14 cellular contexts compared by ENCODE assay signal in genomic region chr20:48052492-48052870, GRCh38.
DNase-seq lines count a peak whose midpoint lies in the region; ATAC-seq and TF ChIP-seq lines count a peak whose summit lies in the region.
"Had no signal": no experiment of that assay in that cellular context is flagged by ENCODE, and none has a peak within 500 bp of the region (broad histone marks: within the 10 kb centered on the region; RNA-seq: fewer than 3 reads in every experiment).

No MANE protein-coding gene starts in this region.

- H3K27me3 ChIP-seq in A673 (replicated peaks; ENCODE audit: insufficient read depth, low read depth, low read length, poor library complexity): no peaks in the 10 kb centered on the region
- no peaks in the 10 kb centered on the region for H3K27me3 ChIP-seq in right atrium auricular region

- H3K36me3 ChIP-seq in A673 (ENCODE audit: insufficient read depth, low read length, poor library complexity, severe bottlenecking) (no peaks in the 10 kb centered on the region), right atrium auricular region (no peaks in the 10 kb centered on the region)
- H3K36me3 ChIP-seq: prostate gland, thoracic aorta had no signal

- H3K27ac ChIP-seq in A673 (ENCODE audit: low read depth, low read length, poor library complexity, severe bottlenecking): no peak overlapping the region
- peak overlapping the region; percentile 90 for H3K27ac ChIP-seq in RWPE1
- no peak overlapping the region for H3K27ac ChIP-seq in right atrium auricular region
- H3K27ac ChIP-seq: prostate gland, thoracic aorta had no signal

- CTCF ChIA-PET in A673 (lab: Charles Lee): no interaction called here
- CTCF ChIA-PET in RWPE1 (lab: Yijun Ruan, JAX): interaction anchor here (0.6 to 1.2 kb wide), 4 partner anchors 34 to 568 kb away, joined by 3 to 6 read pairs (median 4); no protein-coding TSS in a partner anchor

- TF ChIP-seq CTCF in A673 (conservative IDR thresholded peaks at IDR 0.05; ENCODE audit: low read depth, low read length) (no peak), RWPE1 (conservative IDR thresholded peaks at IDR 0.05; ENCODE audit: low read depth) (no peak), fibroblast of pulmonary artery (IDR thresholded peaks at IDR 0.05; ENCODE audit: low read length, missing control alignments) (no peak), right atrium auricular region (IDR thresholded peaks at IDR 0.05) (no peak)

- intact Hi-C loops in A673 (cut with micrococcal nuclease; ENCODE audit: unreplicated experiment): no loop called here

- ATAC-seq in GM21526 (IDR thresholded peaks at IDR 0.05; ENCODE audit: low FRiP score, unreplicated experiment) (no peak), GM19035 (IDR thresholded peaks at IDR 0.05; ENCODE audit: unreplicated experiment) (no peak)

- DNase-seq in A673 (ENCODE audit: low spot score) (peak; percentile 53), H4 (ENCODE audit: low spot score) (peak; percentile 18), RWPE1 (ENCODE audit: low spot score) (peak; percentile 80), fibroblast of pulmonary artery (ENCODE audit: low read depth) (peak; percentile 52), right atrium auricular region (ENCODE audit: low spot score) (no peak), NCI-H146 treated with DMSO at 0.1 percent for 48 hours (lab: John Stamatoyannopoulos, UW; ENCODE audit: unreplicated experiment) (no peak)
- DNase-seq: activated effector memory CD4-positive, alpha-beta T cell treated with anti-CD3 and anti-CD28 coated beads, Interleukin-2, amount 50 U/mL, for 16 hours; endodermal cell; left cardiac atrium; naive B cell had no signal

- H3K4me1 ChIP-seq in A673 (ENCODE audit: insufficient read depth, low read length, poor library complexity, severe bottlenecking) (peaks cover 15% of the 10 kb centered on the region), right atrium auricular region (no peaks in the 10 kb centered on the region)
- H3K4me1 ChIP-seq: prostate gland had no signal

- no peaks in the 10 kb centered on the region for H3K9me3 ChIP-seq in A673 (ENCODE audit: low read depth, low read length, poor library complexity, severe bottlenecking)
- peaks cover 0 to 3% of the 10 kb centered on the region in 2 donors for H3K9me3 ChIP-seq in right atrium auricular region
- H3K9me3 ChIP-seq: prostate gland, thoracic aorta had no signal

- POLR2A ChIA-PET in A673 (lab: Charles Lee; ENCODE audit: low non-redundant PET): no interaction called here
- POLR2A ChIA-PET in RWPE1 (lab: Yijun Ruan, JAX; ENCODE audit: low non-redundant PET): no interaction called here

- H3K4me3 ChIP-seq in A673 (ENCODE audit: low read depth, low read length, poor library complexity, severe bottlenecking): no peak overlapping the region
- H3K4me3 ChIP-seq in fibroblast of pulmonary artery (replicated peaks; ENCODE audit: low read depth, low read length): no peak overlapping the region
- no peak overlapping the region for H3K4me3 ChIP-seq in right atrium auricular region
- H3K4me3 ChIP-seq: prostate gland, thoracic aorta had no signal

- no TSS peak for BruUV-seq in A673 (replicated peaks; lab: Mats Ljungman, UMichigan)

Comparison
In these comparisons a context has a peak if more than half of its experiments do, and no peak if none do; other contexts are left out.
1. DNase-seq: peak in A673 (single experiment), H4 (single experiment), RWPE1 (single experiment) and fibroblast of pulmonary artery (single experiment); none in right atrium auricular region (single experiment) and NCI-H146 treated with DMSO at 0.1 percent for 48 hours (single experiment).